Comparison of ENCODE assay signal across 8 cellular contexts in genomic region chr3:196568246-196569002, GRCh38. TPM values are rescaled to one million over a fixed set of nuclear protein-coding genes. Genes with fewer than 3 reads are reported as not detected.
A peak's percentile ranks its signal among the peaks of the same experiment; 100 is the strongest.
DNase-seq lines count a peak whose midpoint lies in the region; ATAC-seq and TF ChIP-seq lines count a peak whose summit lies in the region.

Gene FBXO45 (plus strand): TSS chr3:196568660. CDS start chr3:196568985, 325 bp downstream.
Gene WDR53 (minus strand): TSS chr3:196568554. CDS start chr3:196561475, 7,079 bp downstream.

- CTCF ChIA-PET in activated CD4-positive, alpha-beta T cell treated with anti-CD3 and anti-CD28 coated beads, Interleukin-2, amount 10 ng/mL, durations not matched to agents 7 days and 5 days (lab: Charles Lee), result interaction anchor here (0.6 to 2.1 kb wide), 11 partner anchors 10 to 114 kb away, joined by 3 to 7 read pairs (median 3); no protein-coding TSS in a partner anchor

- H3K27me3 Mint-ChIP-seq in activated CD4-positive, alpha-beta T cell treated with anti-CD3 and anti-CD28 coated beads, Interleukin-2, amount 10 ng/mL, durations not matched to agents 7 days and 5 days, result no peaks in the 10 kb centered on the region

- POLR2A ChIA-PET in activated CD4-positive, alpha-beta T cell treated with anti-CD3 and anti-CD28 coated beads, Interleukin-2, amount 10 ng/mL, durations not matched to agents 7 days and 5 days (lab: Charles Lee), result interaction anchor here (0.9 kb wide), 1 partner anchor 67 kb away, joined by 4 read pairs; no protein-coding TSS in a partner anchor

- H3K27ac ChIP-seq in C4-2B (peak within 1 kb of the TSS; percentile 76), coronary artery (peak within 1 kb of the TSS; percentile 62 to 87)

- H3K36me3 Mint-ChIP-seq in activated CD4-positive, alpha-beta T cell treated with anti-CD3 and anti-CD28 coated beads, Interleukin-2, amount 10 ng/mL, durations not matched to agents 7 days and 5 days (ENCODE audit: low read depth), result peaks cover 25% of the 10 kb centered on the region

- H3K4me3 ChIP-seq in coronary artery, result peak within 1 kb of the TSS; percentile 88

- no peaks in the 10 kb centered on the region for H3K9me3 Mint-ChIP-seq in activated CD4-positive, alpha-beta T cell treated with anti-CD3 and anti-CD28 coated beads, Interleukin-2, amount 10 ng/mL, durations not matched to agents 7 days and 5 days

- intact Hi-C loops in left colon (cut with DNase I, micrococcal nuclease), result no loop called here

- DNase-seq in NCI-H69 (lab: John Stamatoyannopoulos, UW) (peak; percentile 99), coronary artery (ENCODE audit: low spot score) (peak; percentile 96), left colon (peak; percentile 95 to 96)
- peak; percentile 96 for DNase-seq in activated CD4-positive, alpha-beta T cell treated with anti-CD3 and anti-CD28 coated beads, Interleukin-2, amount 10 ng/mL, durations not matched to agents 7 days and 5 days
- peak; percentile 91 to 92 for DNase-seq in stimulated activated CD4-positive, alpha-beta T cell treated with anti-CD3 and anti-CD28 coated beads, Interleukin-1b, Interleukin-23, amount 100 ng/mL, for 4 hours (ENCODE audit: low read depth in 2 of 2)

- H3K27ac Mint-ChIP-seq in activated CD4-positive, alpha-beta T cell treated with anti-CD3 and anti-CD28 coated beads, Interleukin-2, amount 10 ng/mL, durations not matched to agents 7 days and 5 days, result peak within 1 kb of the TSS; percentile 98

- peak within 1 kb of the TSS; percentile 96 for H3K4me3 Mint-ChIP-seq in activated CD4-positive, alpha-beta T cell treated with anti-CD3 and anti-CD28 coated beads, Interleukin-2, amount 10 ng/mL, durations not matched to agents 7 days and 5 days

- peaks cover 53% of the 10 kb centered on the region for H3K4me1 Mint-ChIP-seq in activated CD4-positive, alpha-beta T cell treated with anti-CD3 and anti-CD28 coated beads, Interleukin-2, amount 10 ng/mL, durations not matched to agents 7 days and 5 days

- TF ChIP-seq CTCF in C4-2B (conservative IDR thresholded peaks at IDR 0.05) (no peak), coronary artery (IDR thresholded peaks at IDR 0.05) (no peak)

- ATAC-seq in GM19372 (IDR thresholded peaks at IDR 0.05; ENCODE audit: low read depth, unreplicated experiment), result peak; percentile 93
- peak; percentile 92 for ATAC-seq in HG03521 (IDR thresholded peaks at IDR 0.05; ENCODE audit: unreplicated experiment)
- ATAC-seq in left colon, result peak; percentile 96

RNA-seq across cellular contexts. Expression of gene FBXO45, which starts in this region (rescaled TPM):
- total RNA-seq in activated CD4-positive, alpha-beta T cell treated with anti-CD3 and anti-CD28 coated beads, Interleukin-2, amount 10 ng/mL, durations not matched to agents 7 days and 5 days, result 10 to 100 TPM; 14.9 to 15.0 TPM
- 10 to 100 TPM in 1 of 2 donors, 1 to 10 TPM in 1; 9.2 to 10.1 TPM for total RNA-seq in left colon

RNA-seq across cellular contexts. Expression of gene WDR53, which starts in this region (rescaled TPM):
- 10 to 100 TPM; 19.5 to 24.8 TPM for total RNA-seq in activated CD4-positive, alpha-beta T cell treated with anti-CD3 and anti-CD28 coated beads, Interleukin-2, amount 10 ng/mL, durations not matched to agents 7 days and 5 days
- 1 to 10 TPM; 6.8 to 8.6 TPM for total RNA-seq in left colon

Comparison
In these comparisons a context has a peak if more than half of its experiments do, and no peak if none do; other contexts are left out.
1. Peak in every context shown above with its lines: DNase-seq, ATAC-seq, H3K4me3 ChIP-seq and H3K27ac ChIP-seq.